Comparison of ENCODE assay signal across 26 cellular contexts in the genomic region with DNA sequence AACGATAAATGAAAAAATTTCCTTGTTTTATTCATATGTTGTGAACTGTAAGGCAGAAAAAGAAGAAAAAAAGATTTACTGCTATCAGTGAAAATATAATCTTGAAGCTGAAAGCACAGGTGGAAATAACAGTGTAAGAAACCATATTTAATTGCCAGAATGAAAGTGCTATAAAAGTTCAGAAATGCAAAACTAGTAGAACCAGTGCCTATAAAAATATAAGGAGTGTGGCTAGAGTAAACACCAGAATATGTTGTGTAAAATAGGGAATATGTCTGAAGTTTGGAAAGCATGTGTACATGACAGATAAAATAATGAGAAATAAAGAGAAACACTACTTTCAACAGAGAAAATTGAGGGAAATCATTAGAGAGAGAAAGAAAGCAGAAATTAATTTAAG.
"Had no signal": no experiment of that assay in that cellular context is flagged by ENCODE, and none has a peak within 500 bp of the region (broad histone marks: within the 10 kb centered on the region; RNA-seq: fewer than 3 reads in every experiment).

No MANE protein-coding gene starts in this region.

- H3K36me3 ChIP-seq: neutrophil, ovary, right lobe of liver, sigmoid colon, stomach, thoracic aorta, thyroid gland, tibial nerve, upper lobe of right lung, uterus had no signal

- H3K27me3 ChIP-seq: neutrophil, ovary, right lobe of liver, sigmoid colon, stomach, thyroid gland, tibial nerve, upper lobe of right lung, uterus had no signal

- ATAC-seq: naive thymus-derived CD8-positive, alpha-beta T cell; natural killer cell treated with Interleukin-12 subunit alpha and Interleukin-12 subunit beta and Interleukin-15 and Interleukin-18, amount 100 ng/mL, for 72 hours; psoas muscle; right cardiac atrium; right lobe of liver; stimulated activated effector memory CD8-positive, alpha-beta T cell treated with anti-CD3 and anti-CD28 coated beads, Interleukin-12 subunit alpha, Interleukin-12 subunit beta, amount 100 ng/mL, for 72 hours; stimulated activated naive B cell treated with anti-CD40 and anti-IgM and Interleukin-4, amounts not matched to agents 10 μg/mL and 1 μg/mL and 100 μg/mL, for 72 hours; upper lobe of right lung had no signal

- H3K9ac ChIP-seq: parathyroid adenoma had no signal

- H3K4me3 ChIP-seq: ovary, psoas muscle, right lobe of liver, sigmoid colon, stomach, thoracic aorta, thyroid gland, tibial nerve, upper lobe of right lung, uterus had no signal

- H3K9me3 ChIP-seq: neutrophil, ovary, psoas muscle, right lobe of liver, thoracic aorta, thyroid gland, upper lobe of right lung, uterus had no signal

- H3K4me1 ChIP-seq: parathyroid adenoma, psoas muscle, right lobe of liver, sigmoid colon, stomach, thyroid gland, tibial nerve, upper lobe of right lung, uterus had no signal

- DNase-seq: naive thymus-derived CD8-positive, alpha-beta T cell; nephron progenitor cell; nucleus accumbens; ovary; posterior cingulate gyrus; psoas muscle; right cardiac atrium; right lobe of liver; sigmoid colon; small intestine; stimulated activated CD4-positive, alpha-beta T cell treated with anti-CD3 and anti-CD28 coated beads, Interleukin-15, amount 100 ng/mL, for 24 hours; stimulated activated CD4-positive, alpha-beta T cell treated with anti-CD3 and anti-CD28 coated beads, Interleukin-2, amount 100 ng/mL, for 24 hours; stimulated activated CD4-positive, alpha-beta T cell treated with anti-CD3 and anti-CD28 coated beads, Interleukin-2, amount 100 ng/mL, for 48 hours; stimulated activated CD4-positive, alpha-beta T cell treated with anti-CD3 and anti-CD28 coated beads, Interleukin-4, amount 100 ng/mL, for 24 hours; stimulated activated naive B cell treated with anti-CD40 and anti-IgM and Interleukin-4, amounts not matched to agents 10 μg/mL and 1 μg/mL and 100 μg/mL, for 72 hours; stimulated activated naive CD4-positive, alpha-beta T cell treated with Interleukin-2 at 50 U/mL for 16 hours; stomach; thyroid gland; upper lobe of right lung; uterus had no signal

- H3K27ac ChIP-seq: neutrophil, ovary, parathyroid adenoma, psoas muscle, right lobe of liver, sigmoid colon, stomach, thoracic aorta, thyroid gland, tibial nerve, upper lobe of right lung, uterus had no signal
